In genomic region chr17:68777243-68777855, GRCh38 we compare ENCODE assay signal across 8 cellular contexts.
A peak's percentile ranks its signal among the peaks of the same experiment; 100 is the strongest.
DNase-seq lines count a peak whose midpoint lies in the region; ATAC-seq, FAIRE-seq and TF ChIP-seq lines count a peak whose summit lies in the region.

No MANE protein-coding gene starts in this region.

- H3K4me2 ChIP-seq in A549 (no peak overlapping the region), MM.1S (ENCODE audit: low read depth, low read length) (no peak overlapping the region)

- H3K4me1 ChIP-seq in A549 (peaks cover 7% of the 10 kb centered on the region), MM.1S (ENCODE audit: low read length) (peaks cover 13% of the 10 kb centered on the region), aorta (ENCODE audit: control insufficient read depth in 1 of 2, insufficient read depth in 2 of 2, low read length in 2 of 2) (no peaks in the 10 kb centered on the region)

- no peak overlapping the region for H2AFZ ChIP-seq in MM.1S (ENCODE audit: low read length)

- no peaks in the 10 kb centered on the region for H3K36me3 ChIP-seq in MM.1S (replicated peaks; ENCODE audit: insufficient read depth, low read length)
- H3K36me3 ChIP-seq in aorta (ENCODE audit: control insufficient read depth in 1 of 2, insufficient read depth in 2 of 2, low read length in 1 of 2) = no peaks in the 10 kb centered on the region

- no peak for TF ChIP-seq POLR2A in A549 (IDR thresholded peaks at IDR 0.05; ENCODE audit: low read length)

- intact Hi-C loops in aorta (cut with DNase I) = loop anchor here (5.0 kb wide), 3 partner anchors 195 to 470 kb away; no protein-coding TSS in a partner anchor

- H3K27ac ChIP-seq in A549 (no peak overlapping the region), MM.1S (ENCODE audit: low read length) (no peak overlapping the region), aorta (ENCODE audit: low read depth in 1 of 2, low read length in 2 of 2) (no peak overlapping the region)

- peak; percentile 88 to 94 for TF ChIP-seq RAD21 in A549 (conservative IDR thresholded peaks at IDR 0.05 in 1 of 2, IDR thresholded peaks at IDR 0.05 in 1 of 2)

- ATAC-seq in A549 (peak; percentile 67 to 80; a peak in 5 of 6 replicates), aorta (ENCODE audit: low FRiP score) (peak; percentile 86)

- TF ChIP-seq EP300 in A549 (IDR thresholded peaks at IDR 0.05) = no peak

- H3K9me3 ChIP-seq in A549 (no peaks in the 10 kb centered on the region), MM.1S (replicated peaks; ENCODE audit: insufficient read depth, low read length) (no peaks in the 10 kb centered on the region), aorta (ENCODE audit: control insufficient read depth, low read length) (no peaks in the 10 kb centered on the region)

- no peaks in the 10 kb centered on the region for H3K79me2 ChIP-seq in MM.1S (ENCODE audit: low read length)

- H3K4me3 ChIP-seq in A549 (no peak overlapping the region), MM.1S (ENCODE audit: low read length) (no peak overlapping the region), epithelial cell of proximal tubule (ENCODE audit: low read depth, low read length) (no peak overlapping the region), aorta (ENCODE audit: low read length in 2 of 2) (no peak overlapping the region)

- H4K20me1 ChIP-seq in MM.1S (ENCODE audit: insufficient read depth, low read length) = no peaks in the 10 kb centered on the region

- 71% methylated on average over 5 of the region's 5 CpGs for WGBS in A549 (ENCODE audit: missing lambda C conversion rate)
- WGBS in aorta, 2 donors = 22 to 25% methylated on average over 5 of the region's 5 CpGs

- peak; percentile 92 for TF ChIP-seq CTCF in A549 (IDR thresholded peaks at IDR 0.05)
- peak; percentile 70 for TF ChIP-seq CTCF in MM.1S (IDR thresholded peaks at IDR 0.05; ENCODE audit: low read length)
- peak; percentile 81 for TF ChIP-seq CTCF in epithelial cell of proximal tubule (conservative IDR thresholded peaks at IDR 0.05; ENCODE audit: low read depth, low read length)

- CTCF ChIA-PET in A549 (lab: Yijun Ruan, JAX) = interaction anchor here (0.5 to 14.4 kb wide), 44 partner anchors 13 to 747 kb away, joined by 3 to 352 read pairs (median 4); partner anchors contain the start of genes ABCA10, ABCA6 and ABCA8

- H3K27me3 ChIP-seq in MM.1S (replicated peaks; ENCODE audit: insufficient read depth, low read length) (peaks cover 27% of the 10 kb centered on the region), aorta (ENCODE audit: control insufficient read depth in 1 of 2, insufficient read depth in 2 of 2, low read length in 1 of 2) (no peaks in the 10 kb centered on the region)

- no peaks in the 10 kb centered on the region for H3K9me2 ChIP-seq in MM.1S (replicated peaks; ENCODE audit: insufficient read depth, low read length)

- DNase-seq in A549 (ENCODE audit: low read depth in 1 of 2, low spot score in 1 of 2) (peak; percentile 44 to 51), GM03348 (ENCODE audit: low spot score) (peak; percentile 74), MM.1S (peak; percentile 51), SW480 (ENCODE audit: low spot score) (peak; percentile 48), epithelial cell of proximal tubule (ENCODE audit: low read depth) (no peak), midbrain (lab: John Stamatoyannopoulos, UW) (peak; percentile 88), aorta (peak in 1 of 2 donors; percentile 47)
- no peak for DNase-seq in activated CD8-positive, alpha-beta memory T cell treated with anti-CD3 and anti-CD28 coated beads, Interleukin-2, amount 50 U/mL, for 4 hours

- no peak overlapping the region for H3K9ac ChIP-seq in MM.1S (ENCODE audit: low read length)

- peak; percentile 23 for FAIRE-seq in A549 (lab: Jason Lieb, UNC)

- POLR2A ChIA-PET in A549 (lab: Yijun Ruan, JAX) = no interaction called here

- H3F3A ChIP-seq in MM.1S (ENCODE audit: insufficient read depth, low read length) = peaks cover 8% of the 10 kb centered on the region

TF ChIP-seq in A549, 52 proteins besides CTCF, POLR2A, EP300 and RAD21:
- TF ChIP-seq HOXA7 (CRISPR knock-in tag; IDR thresholded peaks at IDR 0.05) (no peak), SMC3 (IDR thresholded peaks at IDR 0.05) (peak; percentile 98), CBX2 (IDR thresholded peaks at IDR 0.05; ENCODE audit: borderline replicate concordance, low read depth) (no peak), EHF (CRISPR knock-in tag; IDR thresholded peaks at IDR 0.05) (no peak), FOSL2 (IDR thresholded peaks at IDR 0.05) (no peak), FOSL2 (CRISPR knock-in tag; IDR thresholded peaks at IDR 0.05) (no peak), HOXB13 (CRISPR knock-in tag; IDR thresholded peaks at IDR 0.05; ENCODE audit: low read depth) (no peak)

Comparison
In these comparisons a context has a peak if more than half of its experiments do, and no peak if none do; other contexts are left out.
1. DNase-seq: peak in A549 (2 of 2), GM03348 (single experiment), MM.1S (single experiment), SW480 (single experiment) and midbrain (single experiment); none in epithelial cell of proximal tubule (single experiment) and activated CD8-positive, alpha-beta memory T cell treated with anti-CD3 and anti-CD28 coated beads, Interleukin-2, amount 50 U/mL, for 4 hours (single experiment).
2. Peak in every context shown above with its lines, with median percentiles within 50 percentile points of each other: CTCF ChIP-seq.